1 cellular context compared by ENCODE assay signal in the genomic region with DNA sequence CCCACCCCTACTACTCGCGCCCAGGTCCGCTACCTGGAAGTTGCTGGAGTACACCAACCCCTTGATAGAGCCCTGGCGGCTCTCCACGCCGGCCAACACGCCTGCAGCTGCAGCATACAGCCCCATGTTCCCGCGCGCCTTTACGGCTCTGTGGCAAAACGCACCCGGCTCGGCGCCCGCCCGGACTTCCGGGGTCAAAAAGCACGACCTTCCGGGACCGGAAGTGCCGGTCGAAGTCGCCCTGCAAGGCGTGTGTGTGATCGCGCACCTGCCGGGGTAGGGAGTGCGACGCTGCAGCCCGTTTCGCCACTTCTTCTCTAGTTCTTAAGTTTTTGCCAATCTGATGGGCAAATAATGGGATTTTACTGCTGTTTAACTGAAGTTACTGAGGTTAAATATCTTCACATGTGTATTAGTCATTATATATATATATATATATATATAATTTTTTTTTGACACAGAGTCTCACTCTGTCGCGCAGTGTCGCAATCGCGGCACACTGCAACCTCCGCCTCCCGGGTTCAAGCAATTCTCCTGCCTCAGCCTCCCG.
TF ChIP-seq lines count a peak whose summit lies in the region.

A gene (minus strand): TSS at position 162 of the 550 bp plus-strand sequence. CDS start 36 bp downstream, at position 126.

TF ChIP-seq in HEK293, 187 proteins besides CTCF, POLR2A, EP300 and RAD21 (continued from another document):
- TF ChIP-seq, protein P1, sequence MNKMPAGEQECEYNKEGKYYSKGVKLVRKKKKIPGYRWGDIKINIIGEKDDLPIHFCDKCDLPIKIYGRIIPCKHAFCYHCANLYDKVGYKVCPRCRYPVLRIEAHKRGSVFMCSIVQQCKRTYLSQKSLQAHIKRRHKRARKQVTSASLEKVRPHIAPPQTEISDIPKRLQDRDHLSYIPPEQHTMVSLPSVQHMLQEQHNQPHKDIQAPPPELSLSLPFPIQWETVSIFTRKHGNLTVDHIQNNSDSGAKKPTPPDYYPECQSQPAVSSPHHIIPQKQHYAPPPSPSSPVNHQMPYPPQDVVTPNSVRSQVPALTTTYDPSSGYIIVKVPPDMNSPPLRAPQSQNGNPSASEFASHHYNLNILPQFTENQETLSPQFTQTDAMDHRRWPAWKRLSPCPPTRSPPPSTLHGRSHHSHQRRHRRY (tag by site-specific recombination; IDR thresholded peaks at IDR 0.05) = no peak
- TF ChIP-seq BCL11B (tag by site-specific recombination; IDR thresholded peaks at IDR 0.05; ENCODE audit: low read depth) (peak; percentile 92), BCL11A (tag by site-specific recombination; IDR thresholded peaks at IDR 0.05; ENCODE audit: low read depth) (peak; percentile 97), ZNF843 (tag by site-specific recombination; IDR thresholded peaks at IDR 0.05) (no peak), ZNF214 (tag by site-specific recombination; IDR thresholded peaks at IDR 0.05; ENCODE audit: borderline replicate concordance) (no peak), SP2 (tag by site-specific recombination; IDR thresholded peaks at IDR 0.05) (peak; percentile 34; the same call in 1 of the 2 replicates), ZNF335 (tag by site-specific recombination; conservative IDR thresholded peaks at IDR 0.05) (peak; percentile 26; the same call in 1 of the 2 replicates), ZSCAN30 (tag by site-specific recombination; IDR thresholded peaks at IDR 0.05) (peak; percentile 33; the same call in 1 of the 2 replicates), SP7 (tag by site-specific recombination; IDR thresholded peaks at IDR 0.05) (0 out of 2 replicates have a peak, but pooled peaks have one; percentile 15)
- TF ChIP-seq, protein P2, sequence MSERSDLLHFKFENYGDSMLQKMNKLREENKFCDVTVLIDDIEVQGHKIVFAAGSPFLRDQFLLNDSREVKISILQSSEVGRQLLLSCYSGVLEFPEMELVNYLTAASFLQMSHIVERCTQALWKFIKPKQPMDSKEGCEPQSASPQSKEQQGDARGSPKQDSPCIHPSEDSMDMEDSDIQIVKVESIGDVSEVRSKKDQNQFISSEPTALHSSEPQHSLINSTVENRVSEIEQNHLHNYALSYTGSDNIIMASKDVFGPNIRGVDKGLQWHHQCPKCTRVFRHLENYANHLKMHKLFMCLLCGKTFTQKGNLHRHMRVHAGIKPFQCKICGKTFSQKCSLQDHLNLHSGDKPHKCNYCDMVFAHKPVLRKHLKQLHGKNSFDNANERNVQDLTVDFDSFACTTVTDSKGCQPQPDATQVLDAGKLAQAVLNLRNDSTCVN (tag by site-specific recombination; optimal IDR thresholded peaks at IDR 0.05) = peak; percentile 43
- TF ChIP-seq, protein P3, sequence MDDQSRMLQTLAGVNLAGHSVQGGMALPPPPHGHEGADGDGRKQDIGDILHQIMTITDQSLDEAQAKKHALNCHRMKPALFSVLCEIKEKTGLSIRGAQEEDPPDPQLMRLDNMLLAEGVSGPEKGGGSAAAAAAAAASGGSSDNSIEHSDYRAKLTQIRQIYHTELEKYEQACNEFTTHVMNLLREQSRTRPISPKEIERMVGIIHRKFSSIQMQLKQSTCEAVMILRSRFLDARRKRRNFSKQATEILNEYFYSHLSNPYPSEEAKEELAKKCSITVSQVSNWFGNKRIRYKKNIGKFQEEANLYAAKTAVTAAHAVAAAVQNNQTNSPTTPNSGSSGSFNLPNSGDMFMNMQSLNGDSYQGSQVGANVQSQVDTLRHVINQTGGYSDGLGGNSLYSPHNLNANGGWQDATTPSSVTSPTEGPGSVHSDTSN (CRISPR knock-in tag; IDR thresholded peaks at IDR 0.05) = peak; percentile 25; the same call in 1 of the 2 replicates
